5 cellular contexts compared by ENCODE assay signal in the genomic region with DNA sequence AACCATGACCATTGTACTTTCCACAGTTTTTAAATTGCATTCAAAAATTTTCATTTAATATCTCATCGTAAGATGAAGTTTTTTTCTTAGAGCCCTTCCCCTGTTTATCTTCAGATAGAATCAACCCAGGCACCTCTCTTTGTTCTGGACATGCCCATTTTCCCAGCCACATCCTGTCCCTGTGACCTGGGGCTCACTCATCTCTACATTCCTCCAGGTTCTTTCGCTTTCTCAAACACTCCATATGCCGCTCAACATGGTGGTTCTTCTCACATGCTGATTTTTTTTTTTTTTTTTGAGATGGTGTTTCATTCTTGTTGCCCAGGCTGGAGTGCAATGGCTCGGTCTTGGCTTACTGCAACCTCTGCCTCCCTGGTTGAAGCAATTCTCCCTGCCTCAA. TPM values are rescaled to one million over a fixed set of nuclear protein-coding genes. Genes with fewer than 3 reads are reported as not detected.
"Had no signal": no experiment of that assay in that cellular context is flagged by ENCODE, and none has a peak within 500 bp of the region (broad histone marks: within the 10 kb centered on the region; RNA-seq: fewer than 3 reads in every experiment).

No MANE protein-coding gene starts in this region.

RNA-seq across cellular contexts. Expression of a gene that starts 2.9 kb away (rescaled TPM):
- total RNA-seq: GM23338, H1, H9, HT-29, IMR-90 had no signal
